In the genomic region with DNA sequence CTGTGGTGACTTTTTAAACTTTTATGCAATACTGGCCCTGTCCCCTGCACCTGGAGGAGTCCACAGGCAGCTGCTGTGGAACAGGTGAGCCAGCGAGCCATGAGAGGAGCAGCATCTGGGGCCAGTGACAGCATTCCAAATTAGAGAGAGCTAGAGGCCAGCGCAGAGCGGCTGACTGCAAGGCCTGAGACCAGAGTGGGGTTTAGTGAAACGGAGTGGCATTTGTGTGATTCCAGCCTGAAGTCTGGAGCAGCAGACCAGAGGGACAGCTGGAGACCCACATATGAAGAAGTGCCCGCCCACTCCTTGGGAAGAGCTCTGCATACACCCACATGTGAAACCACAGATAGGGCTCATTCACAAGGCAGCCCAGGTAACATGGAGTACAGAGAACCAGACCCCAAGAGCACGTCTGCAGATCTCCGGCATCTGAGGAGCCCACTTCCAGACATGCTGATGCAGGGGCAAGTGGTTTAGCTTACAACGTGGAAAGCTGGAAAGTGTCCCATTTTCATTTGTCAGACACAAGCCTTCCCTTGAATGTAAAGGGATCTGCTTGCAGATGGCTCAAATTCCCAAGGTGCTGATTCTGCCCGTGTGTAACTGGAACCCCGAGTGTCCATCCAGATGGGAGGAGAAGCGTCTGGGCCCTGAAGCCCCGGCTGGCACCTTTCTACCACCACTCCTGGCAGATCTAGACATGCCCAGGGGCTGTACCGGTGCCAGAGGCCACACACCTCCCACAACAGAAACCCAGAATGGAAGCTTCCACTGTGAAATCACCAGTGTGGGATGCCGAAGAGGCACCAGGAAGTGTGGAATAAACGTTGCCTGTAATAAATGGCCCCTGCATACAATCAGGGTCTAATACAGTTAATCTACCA, we compare ENCODE assay signal across 12 cellular contexts.
"Had no signal": no experiment of that assay in that cellular context is flagged by ENCODE, and none has a peak within 500 bp of the region (broad histone marks: within the 10 kb centered on the region; RNA-seq: fewer than 3 reads in every experiment).

No MANE protein-coding gene starts in this region.

- ATAC-seq: left colon; stimulated activated naive CD8-positive, alpha-beta T cell treated with anti-CD3 and anti-CD28 coated beads, Interleukin-15, amount 100 ng/mL, for 72 hours had no signal

- DNase-seq: activated B cell treated with CpG ODN at 0.5 μM for 24 hours; activated CD4-positive, alpha-beta memory T cell treated with anti-CD3 and anti-CD28 coated beads for 36 hours; activated CD4-positive, alpha-beta T cell treated with anti-CD3 and anti-CD28 coated beads for 4 hours; activated naive CD4-positive, alpha-beta T cell treated with Interleukin-2 at 50 U/mL for 16 hours; activated naive CD8-positive, alpha-beta T cell treated with anti-CD3 and anti-CD28 coated beads, Interleukin-2, amount 10 ng/mL, durations not matched to agents 7 days and 5 days; activated T-cell treated with anti-CD3 and anti-CD28 coated beads, Interleukin-2, amount 50 U/mL, for 1 hour; amygdala; left colon; midbrain; stimulated activated naive CD8-positive, alpha-beta T cell treated with anti-CD3 and anti-CD28 coated beads, Interleukin-15, amount 100 ng/mL, for 72 hours; T-helper 9 cell; upper lobe of left lung had no signal
